Comparison of ENCODE assay signal across 8 cellular contexts in genomic region chr7:32846630-32847225, GRCh38. TPM values are rescaled to one million over a fixed set of nuclear protein-coding genes. Genes with fewer than 3 reads are reported as not detected.
DNase-seq lines count a peak whose midpoint lies in the region; ATAC-seq, FAIRE-seq and TF ChIP-seq lines count a peak whose summit lies in the region.

No MANE protein-coding gene starts in this region.

- H3K27me3 ChIP-seq in HL-60 (ENCODE audit: insufficient read depth, poor library complexity, severe bottlenecking) = no peaks in the 10 kb centered on the region
- H3K27me3 ChIP-seq in neuronal stem cell (ENCODE audit: control insufficient read depth in 3 of 3, insufficient read depth in 3 of 3, low read depth in 1 of 3, low read length in 3 of 3) = no peaks in the 10 kb centered on the region

- no peak overlapping the region for H3K4me2 ChIP-seq in neuronal stem cell (ENCODE audit: insufficient read depth, low read length, poor library complexity, severe bottlenecking)

- DNase-seq in D341Med (ENCODE audit: low spot score) (peak; percentile 81), HL-60 (ENCODE audit: low read depth in 1 of 2, low spot score in 1 of 2) (peak; percentile 49 to 82), RCC 7860 (ENCODE audit: low spot score) (peak; percentile 57), activated T-helper 1 cell treated with Interleukin-2 at 50 U/mL for 16 hours (ENCODE audit: low read depth) (peak; percentile 79), fibroblast of the conjunctiva (ENCODE audit: low read depth) (peak; percentile 43), neuronal stem cell (ENCODE audit: low spot score) (peak; percentile 65), stromal cell of bone marrow (ENCODE audit: low read depth) (peak; percentile 36)

- H4K8ac ChIP-seq in neuronal stem cell (ENCODE audit: low read depth, low read length) = no peak overlapping the region

- no peak overlapping the region for H2BK12ac ChIP-seq in neuronal stem cell (ENCODE audit: low read length)

- WGBS in neuronal stem cell (ENCODE audit: extremely low coverage in 2 of 2, insufficient read length in 2 of 2, insufficient replicate concordance in 1 of 2), 2 donors = no CpG with 5 or more reads among the region's 9 CpGs

- no peaks in the 10 kb centered on the region for H3K4me1 ChIP-seq in neuronal stem cell (ENCODE audit: control insufficient read depth in 2 of 2, insufficient read depth in 1 of 2, low read depth in 1 of 2, low read length in 2 of 2)

- peak; percentile 86 for TF ChIP-seq CTCF in HL-60 (IDR thresholded peaks at IDR 0.05; ENCODE audit: insufficient read depth, low read length)

- no peaks in the 10 kb centered on the region for H3K36me3 ChIP-seq in neuronal stem cell (replicated peaks in 1 of 2; ENCODE audit: control insufficient read depth in 2 of 2, insufficient read depth in 2 of 2, low read length in 2 of 2)

- FAIRE-seq in RCC 7860 (lab: Jason Lieb, UNC) = no peak

- no peak overlapping the region for H3K27ac ChIP-seq in HL-60 (replicated peaks)
- H3K27ac ChIP-seq in neuronal stem cell (replicated peaks; ENCODE audit: low read length) = no peak overlapping the region

- H3K23ac ChIP-seq in neuronal stem cell (ENCODE audit: low read depth, low read length, poor library complexity) = no peak overlapping the region

- no peak overlapping the region for H3K9ac ChIP-seq in neuronal stem cell (ENCODE audit: low read depth, low read length, poor library complexity)

- no peak overlapping the region for H2BK5ac ChIP-seq in neuronal stem cell (ENCODE audit: low read length)

- no peak overlapping the region for H4K91ac ChIP-seq in neuronal stem cell (ENCODE audit: low read depth, low read length, poor library complexity)

- no peak overlapping the region for H3K4ac ChIP-seq in neuronal stem cell (ENCODE audit: low read length)

- no peaks in the 10 kb centered on the region for H3K9me3 ChIP-seq in neuronal stem cell (replicated peaks in 1 of 2; ENCODE audit: control insufficient read depth in 2 of 2, insufficient read depth in 1 of 2, low read depth in 1 of 2, low read length in 2 of 2)

- no peak overlapping the region for H2BK15ac ChIP-seq in neuronal stem cell (ENCODE audit: low read length)

- ATAC-seq in GM21381 (IDR thresholded peaks at IDR 0.05; ENCODE audit: unreplicated experiment) = peak; percentile 100

- no peak overlapping the region for H2BK120ac ChIP-seq in neuronal stem cell (ENCODE audit: low read depth, low read length)

- no peak overlapping the region for H2AK5ac ChIP-seq in neuronal stem cell (ENCODE audit: low read depth, low read length)

- H3K4me3 ChIP-seq in HL-60 (replicated peaks; ENCODE audit: insufficient read depth, low read length) (no peak overlapping the region), neuronal stem cell (ENCODE audit: low read length in 2 of 2) (no peak overlapping the region)

- H3K14ac ChIP-seq in neuronal stem cell (ENCODE audit: low read length) = no peak overlapping the region

- H3K79me1 ChIP-seq in neuronal stem cell (ENCODE audit: low read depth, low read length) = no peaks in the 10 kb centered on the region

- no peak overlapping the region for H3K18ac ChIP-seq in neuronal stem cell (ENCODE audit: low read length)

- H2AFZ ChIP-seq in neuronal stem cell (ENCODE audit: low read length) = no peak overlapping the region

RNA-seq across cellular contexts. Expression of gene KBTBD2, which starts 44.8 kb away (rescaled TPM):
- polyA plus RNA-seq in neuronal stem cell (2013, experiment 1 of 2) = 19.3 TPM
- polyA plus RNA-seq in neuronal stem cell (2013, experiment 2 of 2) = 18.0 TPM
